In the genomic region with DNA sequence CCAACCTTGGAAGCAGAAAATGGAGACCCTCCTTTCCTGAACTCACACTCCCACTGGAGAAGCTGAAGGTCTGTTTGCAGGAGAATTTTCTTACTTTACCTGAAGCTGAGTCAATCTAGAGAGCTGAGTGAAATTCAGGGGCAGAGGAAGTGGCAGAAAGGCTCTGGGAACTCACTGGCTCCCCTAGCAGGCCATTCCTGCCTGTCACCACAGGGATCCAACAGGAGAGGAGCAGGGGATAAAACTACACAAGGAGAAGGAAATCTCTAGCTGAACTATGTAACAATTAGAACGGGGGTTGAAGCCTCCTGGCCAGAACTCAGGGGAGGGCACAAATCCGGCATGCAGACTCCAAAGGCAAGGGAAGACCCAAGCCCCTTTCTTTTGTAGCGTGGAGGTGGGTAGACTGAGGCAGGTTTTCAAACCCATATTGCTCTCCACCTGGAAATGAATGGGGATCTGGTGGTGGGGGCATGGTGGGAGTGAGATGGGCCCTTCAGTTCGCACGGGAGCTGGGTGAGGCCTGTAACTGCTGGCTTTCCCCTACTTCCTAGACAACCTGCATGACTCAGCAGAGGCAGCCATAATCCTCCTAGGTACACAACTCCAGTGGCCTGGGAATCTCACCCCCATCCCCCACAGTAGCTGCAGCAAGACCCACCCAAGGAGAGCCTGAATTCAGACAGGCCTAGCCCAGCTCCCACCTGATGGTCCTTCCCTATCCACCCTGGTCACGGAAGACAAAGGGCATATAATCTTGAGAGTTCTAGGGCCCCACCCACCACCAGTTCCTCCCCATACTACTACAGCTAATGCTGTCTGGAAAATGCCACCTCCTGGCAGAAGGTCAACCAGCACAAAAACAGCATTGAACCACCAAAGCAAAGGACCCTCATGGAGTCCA, we compare ENCODE assay signal across 20 cellular contexts.
A peak's percentile ranks its signal among the peaks of the same experiment; 100 is the strongest.
DNase-seq lines count a peak whose midpoint lies in the region; ATAC-seq and TF ChIP-seq lines count a peak whose summit lies in the region.
"Had no signal": no experiment of that assay in that cellular context is flagged by ENCODE, and none has a peak within 500 bp of the region (broad histone marks: within the 10 kb centered on the region; RNA-seq: fewer than 3 reads in every experiment).

No MANE protein-coding gene starts in this region.

- no peak overlapping the region for H3K4me3 Mint-ChIP-seq in GM23338
- peak overlapping the region; percentile 83 for H3K4me3 Mint-ChIP-seq in activated T-helper 2 cell treated with anti-CD3 and anti-CD28 coated beads, Interferon-gamma antibody, Interleukin-2, Interleukin-4, amounts not matched to agents 10 μg/mL and 5 μg/mL and 100 μg/mL, durations not matched to agents 14 hours and 24 hours and 36 hours (ENCODE audit: low read depth)

- H3K9me2 ChIP-seq in GM23338 (ENCODE audit: insufficient read depth): peaks cover 10% of the 10 kb centered on the region
- no peaks in the 10 kb centered on the region for H3K9me2 ChIP-seq in MM.1S (replicated peaks; ENCODE audit: insufficient read depth, low read length)

- H3K9ac ChIP-seq in MM.1S (ENCODE audit: low read length): no peak overlapping the region

- H4K20me1 ChIP-seq in GM23338 (replicated peaks; ENCODE audit: insufficient read depth) (no peaks in the 10 kb centered on the region), MM.1S (ENCODE audit: insufficient read depth, low read length) (no peaks in the 10 kb centered on the region)

- no peak overlapping the region for H3K27ac Mint-ChIP-seq in GM23338
- no peak overlapping the region for H3K27ac Mint-ChIP-seq in activated T-helper 2 cell treated with anti-CD3 and anti-CD28 coated beads, Interferon-gamma antibody, Interleukin-2, Interleukin-4, amounts not matched to agents 10 μg/mL and 5 μg/mL and 100 μg/mL, durations not matched to agents 14 hours and 24 hours and 36 hours

- H3K4me2 ChIP-seq in GM23338 (no peak overlapping the region), MM.1S (ENCODE audit: low read depth, low read length) (no peak overlapping the region)

- H3K79me2 ChIP-seq in GM23338 (replicated peaks; ENCODE audit: insufficient read depth) (no peaks in the 10 kb centered on the region), MM.1S (ENCODE audit: low read length) (no peaks in the 10 kb centered on the region)

- H3K4me3 ChIP-seq in GM23338 (no peak overlapping the region), MM.1S (ENCODE audit: low read length) (no peak overlapping the region)
- H3K4me3 ChIP-seq: breast epithelium, esophagus squamous epithelium, left lung, right atrium auricular region had no signal

- peaks cover 16% of the 10 kb centered on the region for H3K4me1 Mint-ChIP-seq in GM23338
- H3K4me1 Mint-ChIP-seq in activated T-helper 2 cell treated with anti-CD3 and anti-CD28 coated beads, Interferon-gamma antibody, Interleukin-2, Interleukin-4, amounts not matched to agents 10 μg/mL and 5 μg/mL and 100 μg/mL, durations not matched to agents 14 hours and 24 hours and 36 hours (ENCODE audit: low read depth): peaks cover 71% of the 10 kb centered on the region

- H3K9me3 Mint-ChIP-seq in GM23338: no peaks in the 10 kb centered on the region
- peaks cover 15% of the 10 kb centered on the region for H3K9me3 Mint-ChIP-seq in activated T-helper 2 cell treated with anti-CD3 and anti-CD28 coated beads, Interferon-gamma antibody, Interleukin-2, Interleukin-4, amounts not matched to agents 10 μg/mL and 5 μg/mL and 100 μg/mL, durations not matched to agents 14 hours and 24 hours and 36 hours
- H3K9me3 Mint-ChIP-seq: activated naive CD4-positive, alpha-beta T cell treated with anti-CD3 and anti-CD28 coated beads, Interleukin-2, amount 50 U/mL, for 24 hours had no signal

- intact Hi-C loops in activated T-helper 2 cell treated with anti-CD3 and anti-CD28 coated beads, Interferon-gamma antibody, Interleukin-2, Interleukin-4, amounts not matched to agents 10 μg/mL and 5 μg/mL and 100 μg/mL, durations not matched to agents 14 hours and 24 hours and 36 hours (cut with micrococcal nuclease): loop anchor here (5.0 kb wide), 1 partner anchor 67 kb away; no protein-coding TSS in a partner anchor
- intact Hi-C loops in left colon (cut with DNase I, micrococcal nuclease): no loop called here

- H3K36me3 Mint-ChIP-seq in GM23338 (ENCODE audit: low read depth): 0 out of 3 replicates have a peak, but pooled peaks cover 3% of the 10 kb centered on the region
- peaks cover 27% of the 10 kb centered on the region for H3K36me3 Mint-ChIP-seq in activated T-helper 2 cell treated with anti-CD3 and anti-CD28 coated beads, Interferon-gamma antibody, Interleukin-2, Interleukin-4, amounts not matched to agents 10 μg/mL and 5 μg/mL and 100 μg/mL, durations not matched to agents 14 hours and 24 hours and 36 hours (ENCODE audit: low read depth)

- H2AFZ ChIP-seq in GM23338: no peak overlapping the region; the same call in 1 of the 2 replicates
- no peak overlapping the region for H2AFZ ChIP-seq in MM.1S (ENCODE audit: low read length)

- H3K4me1 ChIP-seq in GM23338 (ENCODE audit: insufficient read depth) (no peaks in the 10 kb centered on the region), MM.1S (ENCODE audit: low read length) (peaks cover 5% of the 10 kb centered on the region; the same call in 1 of the 2 replicates)
- H3K4me1 ChIP-seq: breast epithelium had no signal

- H3K9me3 ChIP-seq in MM.1S (replicated peaks; ENCODE audit: insufficient read depth, low read length): no peaks in the 10 kb centered on the region
- H3K9me3 ChIP-seq: breast epithelium, esophagus squamous epithelium, left lung, right atrium auricular region had no signal

- H3K27me3 Mint-ChIP-seq in GM23338 (ENCODE audit: insufficient read depth, low read depth, poor library complexity): no peaks in the 10 kb centered on the region
- H3K27me3 Mint-ChIP-seq in activated T-helper 2 cell treated with anti-CD3 and anti-CD28 coated beads, Interferon-gamma antibody, Interleukin-2, Interleukin-4, amounts not matched to agents 10 μg/mL and 5 μg/mL and 100 μg/mL, durations not matched to agents 14 hours and 24 hours and 36 hours (ENCODE audit: low read depth): no peaks in the 10 kb centered on the region
- H3K27me3 Mint-ChIP-seq: activated naive CD4-positive, alpha-beta T cell treated with anti-CD3 and anti-CD28 coated beads, Interleukin-2, amount 50 U/mL, for 24 hours had no signal

- H3K36me3 ChIP-seq in GM23338 (ENCODE audit: insufficient read depth) (no peaks in the 10 kb centered on the region), MM.1S (replicated peaks; ENCODE audit: insufficient read depth, low read length) (no peaks in the 10 kb centered on the region)
- H3K36me3 ChIP-seq: breast epithelium, esophagus squamous epithelium, left lung, right atrium auricular region had no signal

- H3K27ac ChIP-seq in GM23338 (ENCODE audit: low read depth) (no peak overlapping the region), MM.1S (ENCODE audit: low read length) (no peak overlapping the region)
- H3K27ac ChIP-seq: breast epithelium, esophagus squamous epithelium, left lung, right atrium auricular region, RWPE1 had no signal

- no peaks in the 10 kb centered on the region for H3F3A ChIP-seq in GM23338 (replicated peaks; ENCODE audit: low read depth)
- no peaks in the 10 kb centered on the region for H3F3A ChIP-seq in MM.1S (ENCODE audit: insufficient read depth, low read length)

- TF ChIP-seq CTCF in GM23338 (conservative IDR thresholded peaks at IDR 0.05; ENCODE audit: low read depth in 2 of 2): peak; percentile 12 to 18; a peak in 2 of 4 replicates
- no peak for TF ChIP-seq CTCF in MM.1S (IDR thresholded peaks at IDR 0.05; ENCODE audit: low read length)

- peak; percentile 44 for ATAC-seq in GM23338
- peak; percentile 63 for ATAC-seq in left colon
- ATAC-seq in GM18870 (IDR thresholded peaks at IDR 0.05; ENCODE audit: unreplicated experiment): no peak
- ATAC-seq: HepG2, left lung had no signal

- DNase-seq in NCI-H82 (lab: John Stamatoyannopoulos, UW): peak; percentile 18
- DNase-seq in NCI-H82 treated with DMSO at 0.1 percent for 48 hours (lab: John Stamatoyannopoulos, UW; ENCODE audit: unreplicated experiment): no peak
- DNase-seq in GM23338 (ENCODE audit: low spot score): peak; percentile 32
- DNase-seq in activated T-helper 2 cell treated with anti-CD3 and anti-CD28 coated beads, Interferon-gamma antibody, Interleukin-2, Interleukin-4, amounts not matched to agents 10 μg/mL and 5 μg/mL and 100 μg/mL, durations not matched to agents 14 hours and 24 hours and 36 hours (ENCODE audit: low spot score): no peak
- DNase-seq in left colon: peak; percentile 42 to 44
- DNase-seq in MM.1S: no peak
- no peak for DNase-seq in NCI-H1417 (lab: John Stamatoyannopoulos, UW)
- DNase-seq: 8988T, DMS 273 treated with DMSO at 0.1 percent for 48 hours, esophagus squamous epithelium, left lung, MV-4-11, NCI-H1930, NCI-H345 had no signal

- H3K27me3 ChIP-seq in GM23338 (ENCODE audit: insufficient read depth) (no peaks in the 10 kb centered on the region), MM.1S (replicated peaks; ENCODE audit: insufficient read depth, low read length) (no peaks in the 10 kb centered on the region)
- H3K27me3 ChIP-seq: breast epithelium, esophagus squamous epithelium, left lung, right atrium auricular region had no signal

TF ChIP-seq in GM23338, 12 proteins besides CTCF, POLR2A, EP300 and RAD21 (continues in another document):
- TF ChIP-seq NANOG (IDR thresholded peaks at IDR 0.05; ENCODE audit: borderline replicate concordance) (no peak), REST (IDR thresholded peaks at IDR 0.05; ENCODE audit: unreplicated experiment) (no peak)

Comparison
In these comparisons a context has a peak if more than half of its experiments do, and no peak if none do; other contexts are left out.
1. DNase-seq: peak in NCI-H82 (single experiment), GM23338 (single experiment) and left colon (2 of 2); none in NCI-H82 treated with DMSO at 0.1 percent for 48 hours (single experiment), activated T-helper 2 cell treated with anti-CD3 and anti-CD28 coated beads, Interferon-gamma antibody, Interleukin-2, Interleukin-4, amounts not matched to agents 10 μg/mL and 5 μg/mL and 100 μg/mL, durations not matched to agents 14 hours and 24 hours and 36 hours (single experiment), MM.1S (single experiment) and NCI-H1417 (0 of 3).